In the genomic region with DNA sequence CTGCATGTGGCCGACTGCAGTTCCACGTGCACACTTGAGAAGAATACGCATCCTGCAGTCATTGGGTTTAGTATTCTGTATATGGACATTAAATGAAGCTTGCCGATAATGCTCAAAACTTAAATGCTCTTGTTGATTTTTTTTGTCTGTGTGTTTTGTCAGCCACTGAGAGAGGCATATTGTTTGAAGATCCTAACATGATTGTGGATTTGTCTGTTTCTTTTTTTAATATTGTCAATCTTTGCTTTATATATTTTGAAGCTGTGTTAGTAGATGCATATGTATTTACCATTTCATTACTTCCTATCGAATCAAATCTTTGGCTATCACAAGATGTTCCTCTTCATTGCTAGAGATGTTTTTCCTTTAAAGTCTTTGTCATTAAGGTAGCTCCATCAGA, we compare ENCODE assay signal across 8 cellular contexts.
"Had no signal": no experiment of that assay in that cellular context is flagged by ENCODE, and none has a peak within 500 bp of the region (broad histone marks: within the 10 kb centered on the region; RNA-seq: fewer than 3 reads in every experiment).

No MANE protein-coding gene starts in this region.

- DNase-seq: GDM1, GF-D8 had no signal

- FAIRE-seq: G401.6, GM12878, GM12891, GM12892, GM18507, GM19239 had no signal

- ATAC-seq: GM12878 had no signal

- H3K4me3 ChIP-seq: GM12878 had no signal
